Comparison of ENCODE assay signal across 8 cellular contexts in genomic region chr11:17388609-17389204, GRCh38. TPM values are rescaled to one million over a fixed set of nuclear protein-coding genes. Genes with fewer than 3 reads are reported as not detected.
DNase-seq lines count a peak whose midpoint lies in the region; ATAC-seq and TF ChIP-seq lines count a peak whose summit lies in the region.

TSS of gene KCNJ11 (minus strand) at chr11:17388659. CDS start at chr11:17388091, 568 bp downstream.

- ATAC-seq in GM18868 (IDR thresholded peaks at IDR 0.05; ENCODE audit: unreplicated experiment) (peak; percentile 39), HG03139 (IDR thresholded peaks at IDR 0.05; ENCODE audit: unreplicated experiment) (peak; percentile 36), activated B cell treated with CpG ODN at 0.5 μM for 24 hours (ENCODE audit: low read depth) (peak; percentile 47), sciatic nerve (no peak)

- H3K27me3 ChIP-seq in A673 (replicated peaks; ENCODE audit: insufficient read depth, low read depth, low read length, poor library complexity) = no peaks in the 10 kb centered on the region
- H3K27me3 ChIP-seq in cardiac muscle cell = no peaks in the 10 kb centered on the region

- intact Hi-C loops in A673 (cut with micrococcal nuclease; ENCODE audit: unreplicated experiment) = loop anchor here (10.0 kb wide), 1 partner anchor 346 kb away; the partner anchor contains the start of gene KCNC1
- intact Hi-C loops in activated B cell treated with CpG ODN at 0.5 μM for 24 hours (cut with micrococcal nuclease) = loop anchor here (1.0 to 10.0 kb wide), 8 partner anchors 34 to 604 kb away; partner anchors contain the start of genes KCNC1, NUCB2, PIK3C2A and RPS13
- intact Hi-C loops in sciatic nerve (cut with DNase I) = no loop called here

- H3K27ac ChIP-seq in A673 (ENCODE audit: low read depth, low read length, poor library complexity, severe bottlenecking) = no peak within 1 kb of the TSS
- H3K27ac ChIP-seq in cardiac muscle cell = no peak within 1 kb of the TSS

- no peaks in the 10 kb centered on the region for H3K36me3 Mint-ChIP-seq in activated B cell treated with CpG ODN at 0.5 μM for 24 hours (ENCODE audit: low read depth)

- H3K27ac Mint-ChIP-seq in activated B cell treated with CpG ODN at 0.5 μM for 24 hours = peak within 1 kb of the TSS; percentile 59

- H3K9me3 Mint-ChIP-seq in activated B cell treated with CpG ODN at 0.5 μM for 24 hours = no peaks in the 10 kb centered on the region

- POLR2A ChIA-PET in A673 (lab: Charles Lee; ENCODE audit: low non-redundant PET) = no interaction called here
- POLR2A ChIA-PET in activated B cell treated with CpG ODN at 0.5 μM for 24 hours (lab: Charles Lee) = interaction anchor here (0.5 kb wide), 2 partner anchors 36 to 110 kb away, joined by 3 to 4 read pairs; no protein-coding TSS in a partner anchor

- peak within 1 kb of the TSS; percentile 84 for H3K4me3 Mint-ChIP-seq in activated B cell treated with CpG ODN at 0.5 μM for 24 hours

- CTCF ChIA-PET in A673 (lab: Charles Lee) = interaction anchor here (0.6 kb wide), 2 partner anchors 13 to 160 kb away, joined by 3 to 6 read pairs; no protein-coding TSS in a partner anchor
- CTCF ChIA-PET in activated B cell treated with CpG ODN at 0.5 μM for 24 hours (lab: Charles Lee) = interaction anchor here (0.8 to 1.1 kb wide), 3 partner anchors 9 to 140 kb away, joined by 3 to 5 read pairs (median 3); no protein-coding TSS in a partner anchor

- no TSS peak for BruUV-seq in A673 (replicated peaks; lab: Mats Ljungman, UMichigan)

- peaks cover 18% of the 10 kb centered on the region for H3K4me1 Mint-ChIP-seq in activated B cell treated with CpG ODN at 0.5 μM for 24 hours

- TF ChIP-seq CTCF in A673 (conservative IDR thresholded peaks at IDR 0.05; ENCODE audit: low read depth, low read length) (no peak), activated B cell treated with CpG ODN at 0.5 μM for 24 hours (IDR thresholded peaks at IDR 0.05) (no peak), cardiac muscle cell (IDR thresholded peaks at IDR 0.05; ENCODE audit: low read depth, low read length) (no peak), retinal pigment epithelial cell (conservative IDR thresholded peaks at IDR 0.05; ENCODE audit: low read depth, low read length) (peak; percentile 17)

- H3K9me3 ChIP-seq in A673 (ENCODE audit: low read depth, low read length, poor library complexity, severe bottlenecking) (no peaks in the 10 kb centered on the region), cardiac muscle cell (ENCODE audit: low read depth) (no peaks in the 10 kb centered on the region)

- H3K4me1 ChIP-seq in A673 (ENCODE audit: insufficient read depth, low read length, poor library complexity, severe bottlenecking) (no peaks in the 10 kb centered on the region), cardiac muscle cell (ENCODE audit: low read depth) (peaks cover 7% of the 10 kb centered on the region)

- H3K36me3 ChIP-seq in A673 (ENCODE audit: insufficient read depth, low read length, poor library complexity, severe bottlenecking) = no peaks in the 10 kb centered on the region
- no peaks in the 10 kb centered on the region for H3K36me3 ChIP-seq in cardiac muscle cell

- peak; percentile 3 for DNase-seq in A673 (ENCODE audit: low spot score)
- no peak for DNase-seq in activated B cell treated with CpG ODN at 0.5 μM for 24 hours
- peak in 1 of 2 donors; percentile 36 for DNase-seq in cardiac muscle cell (ENCODE audit: low read depth in 1 of 2, low spot score in 1 of 2)
- no peak for DNase-seq in retinal pigment epithelial cell (ENCODE audit: low read depth)
- no peak for DNase-seq in EL
- no peak for DNase-seq in sciatic nerve (ENCODE audit: low spot score)

- H3K4me3 ChIP-seq in A673 (ENCODE audit: low read depth, low read length, poor library complexity, severe bottlenecking) (peak within 1 kb of the TSS; percentile 44), cardiac muscle cell (peak within 1 kb of the TSS; percentile 63), retinal pigment epithelial cell (ENCODE audit: low read length) (peak within 1 kb of the TSS; percentile 60)

- H3K27me3 Mint-ChIP-seq in activated B cell treated with CpG ODN at 0.5 μM for 24 hours = no peaks in the 10 kb centered on the region

RNA-seq across cellular contexts. Expression of gene KCNJ11, which starts in this region (rescaled TPM):
- total RNA-seq in A673 (2021) = 0.34 and 0.59 TPM in 2 replicates
- 0.54 and 1.2 TPM in 2 replicates for total RNA-seq in activated B cell treated with CpG ODN at 0.5 μM for 24 hours
- total RNA-seq in cardiac muscle cell = 12.8 and 17.0 TPM in 2 replicates
- 4.7 and 10.1 TPM in 2 replicates for polyA plus RNA-seq in cardiac muscle cell
- 6.6 TPM for total RNA-seq in sciatic nerve

Comparison
In these comparisons a context has a peak if more than half of its experiments do, and no peak if none do; other contexts are left out.
1. Peak in DNase-seq and H3K4me3 ChIP-seq in A673; RNA of the gene not detected or under 1 TPM.